Comparison of ENCODE assay signal across 17 cellular contexts in the genomic region with DNA sequence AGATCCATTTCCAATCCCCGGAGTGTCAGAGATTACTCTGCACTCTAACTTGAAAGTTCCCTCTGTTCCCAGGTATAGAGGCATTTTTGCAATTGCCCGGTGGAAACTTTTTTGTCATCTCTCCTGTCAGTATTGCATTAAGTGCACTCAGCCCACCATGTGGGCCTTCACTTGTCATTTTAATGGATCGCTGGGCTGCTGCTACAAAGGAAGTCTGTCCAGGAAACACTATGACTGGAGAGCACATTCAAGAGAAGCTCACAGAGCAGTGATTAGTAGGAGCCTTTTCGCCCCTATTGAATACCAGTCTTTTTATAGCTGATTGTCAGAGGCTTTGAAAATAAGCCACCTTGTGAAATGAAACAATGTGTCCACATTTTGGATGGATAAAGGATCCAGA.
"Had no signal": no experiment of that assay in that cellular context is flagged by ENCODE, and none has a peak within 500 bp of the region (broad histone marks: within the 10 kb centered on the region; RNA-seq: fewer than 3 reads in every experiment).

No MANE protein-coding gene starts in this region.

- H3K9me3 Mint-ChIP-seq: activated CD8-positive, alpha-beta T cell treated with anti-CD3 and anti-CD28 coated beads for 36 hours; activated naive CD4-positive, alpha-beta T cell treated with anti-CD3 and anti-CD28 coated beads, Interleukin-2, amount 50 U/mL, for 72 hours; activated T-cell treated with anti-CD3 and anti-CD28 coated beads, Interleukin-2, amount 50 U/mL, for 4 hours; memory B cell had no signal

- H3K4me1 Mint-ChIP-seq: activated CD4-positive, alpha-beta T cell treated with anti-CD3 and anti-CD28 coated beads for 36 hours; naive thymus-derived CD8-positive, alpha-beta T cell had no signal

- H3K4me1 ChIP-seq: left ventricle myocardium inferior, sigmoid colon, upper lobe of right lung had no signal

- H3K4me3 ChIP-seq: left ventricle myocardium inferior, mucosa of descending colon, sigmoid colon, thoracic aorta, upper lobe of right lung had no signal

- H3K36me3 ChIP-seq: left ventricle myocardium inferior, sigmoid colon, thoracic aorta, upper lobe of right lung, WERI-Rb-1 had no signal

- ATAC-seq: activated CD4-positive, alpha-beta T cell treated with anti-CD3 and anti-CD28 coated beads for 36 hours; activated CD8-positive, alpha-beta T cell treated with anti-CD3 and anti-CD28 coated beads for 36 hours; activated naive CD4-positive, alpha-beta T cell treated with anti-CD3 and anti-CD28 coated beads, Interleukin-2, amount 50 U/mL, for 72 hours; activated T-cell treated with anti-CD3 and anti-CD28 coated beads, Interleukin-2, amount 50 U/mL, for 4 hours; mucosa of descending colon; naive thymus-derived CD8-positive, alpha-beta T cell; T-helper 17 cell; upper lobe of right lung had no signal

- DNase-seq: activated CD4-positive, alpha-beta T cell treated with anti-CD3 and anti-CD28 coated beads for 36 hours; activated CD8-positive, alpha-beta T cell treated with anti-CD3 and anti-CD28 coated beads for 36 hours; activated effector memory CD4-positive, alpha-beta T cell treated with anti-CD3 and anti-CD28 coated beads, Interleukin-2, amount 50 U/mL, for 16 hours; activated T-cell treated with anti-CD3 and anti-CD28 coated beads, Interleukin-2, amount 50 U/mL, for 4 hours; foreskin fibroblast; hypothalamus; left ventricle myocardium inferior; mucosa of descending colon; naive thymus-derived CD8-positive, alpha-beta T cell; sigmoid colon; stimulated activated CD4-positive, alpha-beta T cell treated with anti-CD3 and anti-CD28 coated beads, Interleukin-1b, Interleukin-23, amount 100 ng/mL, for 48 hours; T-helper 17 cell; upper lobe of right lung; WERI-Rb-1 had no signal

- H3K36me3 Mint-ChIP-seq: activated naive CD4-positive, alpha-beta T cell treated with anti-CD3 and anti-CD28 coated beads, Interleukin-2, amount 50 U/mL, for 72 hours; memory B cell; naive thymus-derived CD8-positive, alpha-beta T cell had no signal

- H3K27ac Mint-ChIP-seq: activated CD4-positive, alpha-beta T cell treated with anti-CD3 and anti-CD28 coated beads for 36 hours; activated CD8-positive, alpha-beta T cell treated with anti-CD3 and anti-CD28 coated beads for 36 hours; activated naive CD4-positive, alpha-beta T cell treated with anti-CD3 and anti-CD28 coated beads, Interleukin-2, amount 50 U/mL, for 72 hours; memory B cell; naive thymus-derived CD8-positive, alpha-beta T cell; T-helper 17 cell had no signal

- H3K4me3 Mint-ChIP-seq: activated CD4-positive, alpha-beta T cell treated with anti-CD3 and anti-CD28 coated beads for 36 hours; activated CD8-positive, alpha-beta T cell treated with anti-CD3 and anti-CD28 coated beads for 36 hours; activated T-cell treated with anti-CD3 and anti-CD28 coated beads, Interleukin-2, amount 50 U/mL, for 4 hours; memory B cell; naive thymus-derived CD8-positive, alpha-beta T cell; T-helper 17 cell had no signal

- H3K27ac ChIP-seq: left ventricle myocardium inferior, sigmoid colon, thoracic aorta, upper lobe of right lung, WERI-Rb-1 had no signal

- H3K27me3 Mint-ChIP-seq: memory B cell had no signal

- H3K27me3 ChIP-seq: sigmoid colon, upper lobe of right lung had no signal

- H3K9me3 ChIP-seq: left ventricle myocardium inferior, mucosa of descending colon, sigmoid colon, thoracic aorta, upper lobe of right lung had no signal
